9 cellular contexts compared by ENCODE assay signal in genomic region chr10:132685121-132685891, GRCh38.
DNase-seq lines count a peak whose midpoint lies in the region; ATAC-seq, FAIRE-seq and TF ChIP-seq lines count a peak whose summit lies in the region.
"Had no signal": no experiment of that assay in that cellular context is flagged by ENCODE, and none has a peak within 500 bp of the region (broad histone marks: within the 10 kb centered on the region; RNA-seq: fewer than 3 reads in every experiment).

No MANE protein-coding gene starts in this region.

- intact Hi-C loops in Calu3 (cut with micrococcal nuclease; ENCODE audit: unreplicated experiment) = no loop called here

- H3K4me1 Mint-ChIP-seq in Calu3 (ENCODE audit: low read depth, unreplicated experiment) = peaks cover 9% of the 10 kb centered on the region
- H3K4me1 Mint-ChIP-seq in chondrocyte (ENCODE audit: low read depth) = peaks cover 19% of the 10 kb centered on the region

- 78 to 80% methylated on average over 19 of the region's 32 CpGs for WGBS in mesodermal cell (ENCODE audit: insufficient coverage in 2 of 2), 2 experiments

- BruUV-seq in Calu3 (replicated peaks; lab: Mats Ljungman, UMichigan) = no TSS peak

- H3K36me3 Mint-ChIP-seq in Calu3 (ENCODE audit: insufficient read depth, unreplicated experiment) (peaks cover 7% of the 10 kb centered on the region), chondrocyte (ENCODE audit: low read depth) (peaks cover 2% of the 10 kb centered on the region)

- H3K4me3 ChIP-seq in mesodermal cell (ENCODE audit: extremely low read depth, insufficient read depth, low read length, poor library complexity, severe bottlenecking) = no peak overlapping the region

- H3K27ac ChIP-seq in mesodermal cell (ENCODE audit: low read depth, low read length, severe bottlenecking) = peak overlapping the region; percentile 77

- no peaks in the 10 kb centered on the region for H3K27me3 Mint-ChIP-seq in Calu3 (ENCODE audit: unreplicated experiment)
- H3K27me3 Mint-ChIP-seq in chondrocyte (ENCODE audit: low read depth) = no peaks in the 10 kb centered on the region
- H3K27me3 Mint-ChIP-seq: central memory CD8-positive, alpha-beta T cell had no signal

- FAIRE-seq in D721Med (lab: Jason Lieb, UNC) = no peak

- ATAC-seq in GM18861 (IDR thresholded peaks at IDR 0.05; ENCODE audit: unreplicated experiment) = no peak

- H3K4me1 ChIP-seq in mesodermal cell (ENCODE audit: control insufficient read depth, insufficient read depth, low read length, poor library complexity, severe bottlenecking) = peaks cover 20% of the 10 kb centered on the region

- H3K27ac Mint-ChIP-seq in Calu3 (ENCODE audit: unreplicated experiment) (peak overlapping the region; percentile 80), chondrocyte (ENCODE audit: unreplicated experiment) (peak overlapping the region; percentile 87)

- H3K9me3 Mint-ChIP-seq in Calu3 (ENCODE audit: low read depth, unreplicated experiment) (no peaks in the 10 kb centered on the region), chondrocyte (ENCODE audit: low read depth) (no peaks in the 10 kb centered on the region)
- H3K9me3 Mint-ChIP-seq: central memory CD8-positive, alpha-beta T cell had no signal

- H3K36me3 ChIP-seq in mesodermal cell (ENCODE audit: control insufficient read depth, insufficient read depth, low read length) = no peaks in the 10 kb centered on the region

- CTCF ChIA-PET in Calu3 (lab: Charles Lee) = interaction anchor here (0.6 to 0.9 kb wide), 2 partner anchors 225 to 238 kb away, joined by 3 read pairs; no protein-coding TSS in a partner anchor

- no peaks in the 10 kb centered on the region for H3K9me3 ChIP-seq in mesodermal cell (ENCODE audit: control insufficient read depth, low read length)

- TF ChIP-seq CTCF in Calu3 (IDR thresholded peaks at IDR 0.05; ENCODE audit: unreplicated experiment) (no peak), chondrocyte (IDR thresholded peaks at IDR 0.05) (peak; percentile 15), D721Med (IDR thresholded peaks at IDR 0.05; ENCODE audit: insufficient read depth, missing control alignments) (no peak)

- H3K4me3 Mint-ChIP-seq in Calu3 (ENCODE audit: low read depth, unreplicated experiment) (peak overlapping the region; percentile 66), chondrocyte (ENCODE audit: unreplicated experiment) (peak overlapping the region; percentile 25)

- DNase-seq in Calu3 = peak; percentile 76
- DNase-seq in MV-4-11 (lab: John Stamatoyannopoulos, UW) = peak; percentile 35
- peak; percentile 64 for DNase-seq in chondrocyte (ENCODE audit: low spot score)
- no peak for DNase-seq in GM19238 (ENCODE audit: insufficient read length, low spot score)
- DNase-seq in NCI-H82 treated with DMSO at 0.1 percent for 48 hours (lab: John Stamatoyannopoulos, UW; ENCODE audit: unreplicated experiment) = no peak
- DNase-seq in D721Med (ENCODE audit: insufficient read length, low spot score) = no peak

Comparison
In these comparisons a context has a peak if more than half of its experiments do, and no peak if none do; other contexts are left out.
1. DNase-seq: peak in Calu3 (single experiment), MV-4-11 (single experiment) and chondrocyte (single experiment); none in GM19238 (single experiment), NCI-H82 treated with DMSO at 0.1 percent for 48 hours (single experiment) and D721Med (single experiment).